Comparison of ENCODE assay signal across 8 cellular contexts in genomic region chr4:82905205-82905604, GRCh38. TPM values are rescaled to one million over a fixed set of nuclear protein-coding genes. Genes with fewer than 3 reads are reported as not detected.
DNase-seq lines count a peak whose midpoint lies in the region; ATAC-seq, FAIRE-seq and TF ChIP-seq lines count a peak whose summit lies in the region.

No MANE protein-coding gene starts in this region.

- peaks cover 34% of the 10 kb centered on the region for H3K4me1 Mint-ChIP-seq in activated naive CD4-positive, alpha-beta T cell treated with anti-CD3 and anti-CD28 coated beads for 36 hours (ENCODE audit: low read depth)

- no peak overlapping the region for H3K4me3 Mint-ChIP-seq in activated naive CD4-positive, alpha-beta T cell treated with anti-CD3 and anti-CD28 coated beads for 36 hours

- no peaks in the 10 kb centered on the region; the same call in 1 of the 2 replicates for H3K36me3 ChIP-seq in GM06990 (ENCODE audit: control insufficient read depth, insufficient read depth, low read length)

- no peaks in the 10 kb centered on the region for H3K9me3 Mint-ChIP-seq in activated naive CD4-positive, alpha-beta T cell treated with anti-CD3 and anti-CD28 coated beads for 36 hours

- no peaks in the 10 kb centered on the region for H3K27me3 Mint-ChIP-seq in activated naive CD4-positive, alpha-beta T cell treated with anti-CD3 and anti-CD28 coated beads for 36 hours (ENCODE audit: low read depth)

- CTCF ChIA-PET in activated naive CD4-positive, alpha-beta T cell treated with anti-CD3 and anti-CD28 coated beads for 36 hours (lab: Charles Lee): interaction anchor here (0.6 to 1.4 kb wide), 3 partner anchors 53 to 326 kb away, joined by 3 to 7 read pairs (median 3); no protein-coding TSS in a partner anchor

- H3K27me3 ChIP-seq in GM06990 (replicated peaks; ENCODE audit: control insufficient read depth, insufficient read depth, low read length): no peaks in the 10 kb centered on the region

- H3K4me3 ChIP-seq in GM06990 (replicated peaks; ENCODE audit: low read depth, low read length): no peak overlapping the region

- H3K27ac Mint-ChIP-seq in activated naive CD4-positive, alpha-beta T cell treated with anti-CD3 and anti-CD28 coated beads for 36 hours: no peak overlapping the region

- no peak for FAIRE-seq in HTR-8/SVneo (lab: Jason Lieb, UNC)

- H3K36me3 Mint-ChIP-seq in activated naive CD4-positive, alpha-beta T cell treated with anti-CD3 and anti-CD28 coated beads for 36 hours (ENCODE audit: low read depth): peaks cover 3% of the 10 kb centered on the region

- peak; percentile 48 for ATAC-seq in GM21390 (IDR thresholded peaks at IDR 0.05; ENCODE audit: unreplicated experiment)
- ATAC-seq in HG03565 (IDR thresholded peaks at IDR 0.05; ENCODE audit: unreplicated experiment): peak; percentile 55

- DNase-seq in GM06990 (ENCODE audit: extremely low read depth, insufficient read length) (peak; percentile 59), NCI-H748 (lab: John Stamatoyannopoulos, UW; ENCODE audit: unreplicated experiment) (no peak), ecto neural progenitor cell (ENCODE audit: low spot score) (no peak), COR-L47 (lab: John Stamatoyannopoulos, UW) (no peak), HTR-8/SVneo (ENCODE audit: insufficient read length, low spot score) (no peak)
- DNase-seq in activated naive CD4-positive, alpha-beta T cell treated with anti-CD3 and anti-CD28 coated beads for 36 hours: peak; percentile 79

- no peak for TF ChIP-seq CTCF in GM06990 (IDR thresholded peaks at IDR 0.05; ENCODE audit: insufficient read depth, low read length, poor library complexity, severe bottlenecking)

- intact Hi-C loops in activated naive CD4-positive, alpha-beta T cell treated with anti-CD3 and anti-CD28 coated beads for 36 hours (cut with micrococcal nuclease): loop anchor here (1.0 to 10.0 kb wide), 11 partner anchors 14 to 1680 kb away; partner anchors contain the start of genes CDS1, COPS4, LIN54 and SEC31A

RNA-seq across cellular contexts. Expression of gene THAP9, which starts 4.7 kb away (rescaled TPM):
- total RNA-seq in activated naive CD4-positive, alpha-beta T cell treated with anti-CD3 and anti-CD28 coated beads for 36 hours: 1 to 10 TPM; 2.7 to 3.3 TPM

RNA-seq across cellular contexts. Expression of gene SEC31A, which starts 14.3 kb away (rescaled TPM):
- 10 to 100 TPM; 85.1 to 85.7 TPM for total RNA-seq in activated naive CD4-positive, alpha-beta T cell treated with anti-CD3 and anti-CD28 coated beads for 36 hours

Comparison
In these comparisons a context has a peak if more than half of its experiments do, and no peak if none do; other contexts are left out.
1. DNase-seq: peak in GM06990 (single experiment) and activated naive CD4-positive, alpha-beta T cell treated with anti-CD3 and anti-CD28 coated beads for 36 hours (single experiment); none in NCI-H748 (single experiment), ecto neural progenitor cell (single experiment), COR-L47 (single experiment) and HTR-8/SVneo (single experiment).